Comparison of ENCODE assay signal across 19 cellular contexts in genomic region chr20:37193226-37193625, GRCh38. TPM values are rescaled to one million over a fixed set of nuclear protein-coding genes. Genes with fewer than 3 reads are reported as not detected.
DNase-seq lines count a peak whose midpoint lies in the region; ATAC-seq lines count a peak whose summit lies in the region.
"Had no signal": no experiment of that assay in that cellular context is flagged by ENCODE, and none has a peak within 500 bp of the region (broad histone marks: within the 10 kb centered on the region; RNA-seq: fewer than 3 reads in every experiment).

No MANE protein-coding gene starts in this region.

- intact Hi-C loops in head of caudate nucleus (cut with DNase I), result loop anchor here (10.0 kb wide), 1 partner anchor 192 kb away; no protein-coding TSS in a partner anchor

- CTCF ChIA-PET in T-cell (lab: Charles Lee), result no interaction called here

- no peak for DNase-seq in activated naive CD8-positive, alpha-beta T cell treated with anti-CD3 and anti-CD28 coated beads, Interleukin-2, amount 10 ng/mL, durations not matched to agents 7 days and 5 days
- DNase-seq in activated naive CD8-positive, alpha-beta T cell treated with anti-CD3 and anti-CD28 coated beads, Interleukin-2, amount 50 U/mL, for 24 hours, result no peak
- no peak for DNase-seq in T-cell
- peak in 23 of 42 donors; percentile 11 to 81 (median 42) for DNase-seq in head of caudate nucleus
- DNase-seq in stimulated activated CD4-positive, alpha-beta T cell treated with anti-CD3 and anti-CD28 coated beads, Interleukin-2, amount 100 ng/mL, for 24 hours, result no peak
- no peak for DNase-seq in NCI-H2081 treated with DMSO at 0.1 percent for 48 hours (lab: John Stamatoyannopoulos, UW)
- DNase-seq: Caco-2; DND-41; effector CD4-positive, alpha-beta T cell; H7; KG1; natural killer cell; NCI-H187 treated with DMSO at 0.1 percent for 48 hours; SHP77 had no signal

- H3K4me1 Mint-ChIP-seq in activated naive CD8-positive, alpha-beta T cell treated with anti-CD3 and anti-CD28 coated beads, Interleukin-2, amount 10 ng/mL, durations not matched to agents 7 days and 5 days, result peaks cover 53% of the 10 kb centered on the region
- H3K4me1 Mint-ChIP-seq in activated naive CD8-positive, alpha-beta T cell treated with anti-CD3 and anti-CD28 coated beads, Interleukin-2, amount 50 U/mL, for 24 hours, result peaks cover 66% of the 10 kb centered on the region
- H3K4me1 Mint-ChIP-seq in T-cell, result peaks cover 77 to 79% (median 79%) of the 10 kb centered on the region in 3 donors

- no peak for ATAC-seq in activated naive CD8-positive, alpha-beta T cell treated with anti-CD3 and anti-CD28 coated beads, Interleukin-2, amount 10 ng/mL, durations not matched to agents 7 days and 5 days (ENCODE audit: low read depth)
- no peak for ATAC-seq in activated naive CD8-positive, alpha-beta T cell treated with anti-CD3 and anti-CD28 coated beads, Interleukin-2, amount 50 U/mL, for 24 hours
- ATAC-seq in T-cell (replicated peaks in 1 of 4), result no peak
- no peak for ATAC-seq in GM18858 (IDR thresholded peaks at IDR 0.05; ENCODE audit: unreplicated experiment)
- ATAC-seq: esophagus mucosa; natural killer cell; stimulated activated memory B cell treated with anti-CD40 and anti-IgM and Interleukin-4, amounts not matched to agents 10 μg/mL and 1 μg/mL and 100 μg/mL, for 72 hours had no signal

- POLR2A ChIA-PET in activated naive CD8-positive, alpha-beta T cell treated with anti-CD3 and anti-CD28 coated beads, Interleukin-2, amount 10 ng/mL, durations not matched to agents 7 days and 5 days (lab: Charles Lee), result interaction anchor here (2.8 kb wide), 1 partner anchor 14 kb away, joined by 9 read pairs; the partner anchor contains the start of genes MROH8 and RPN2
- POLR2A ChIA-PET in T-cell (lab: Charles Lee), result no interaction called here

- H3K9me3 Mint-ChIP-seq in activated naive CD8-positive, alpha-beta T cell treated with anti-CD3 and anti-CD28 coated beads, Interleukin-2, amount 10 ng/mL, durations not matched to agents 7 days and 5 days, result no peaks in the 10 kb centered on the region
- H3K9me3 Mint-ChIP-seq in activated naive CD8-positive, alpha-beta T cell treated with anti-CD3 and anti-CD28 coated beads, Interleukin-2, amount 50 U/mL, for 24 hours, result no peaks in the 10 kb centered on the region
- no peaks in the 10 kb centered on the region for H3K9me3 Mint-ChIP-seq in T-cell
- H3K9me3 Mint-ChIP-seq: memory B cell; natural killer cell; stimulated activated memory B cell treated with anti-CD40 and anti-IgM and Interleukin-4, amounts not matched to agents 10 μg/mL and 1 μg/mL and 100 μg/mL, for 72 hours had no signal

- no peaks in the 10 kb centered on the region for H3K27me3 Mint-ChIP-seq in activated naive CD8-positive, alpha-beta T cell treated with anti-CD3 and anti-CD28 coated beads, Interleukin-2, amount 10 ng/mL, durations not matched to agents 7 days and 5 days
- no peaks in the 10 kb centered on the region for H3K27me3 Mint-ChIP-seq in activated naive CD8-positive, alpha-beta T cell treated with anti-CD3 and anti-CD28 coated beads, Interleukin-2, amount 50 U/mL, for 24 hours
- H3K27me3 Mint-ChIP-seq in T-cell, result no peaks in the 10 kb centered on the region
- H3K27me3 Mint-ChIP-seq: memory B cell; stimulated activated memory B cell treated with anti-CD40 and anti-IgM and Interleukin-4, amounts not matched to agents 10 μg/mL and 1 μg/mL and 100 μg/mL, for 72 hours had no signal

- H3K36me3 Mint-ChIP-seq in activated naive CD8-positive, alpha-beta T cell treated with anti-CD3 and anti-CD28 coated beads, Interleukin-2, amount 10 ng/mL, durations not matched to agents 7 days and 5 days, result peaks cover 28% of the 10 kb centered on the region
- H3K36me3 Mint-ChIP-seq in activated naive CD8-positive, alpha-beta T cell treated with anti-CD3 and anti-CD28 coated beads, Interleukin-2, amount 50 U/mL, for 24 hours (ENCODE audit: low read depth), result peaks cover 53% of the 10 kb centered on the region
- H3K36me3 Mint-ChIP-seq in T-cell, result peaks cover 27% of the 10 kb centered on the region
- H3K36me3 Mint-ChIP-seq: natural killer cell had no signal

- peak overlapping the region; percentile 53 for H3K27ac Mint-ChIP-seq in activated naive CD8-positive, alpha-beta T cell treated with anti-CD3 and anti-CD28 coated beads, Interleukin-2, amount 10 ng/mL, durations not matched to agents 7 days and 5 days
- no peak overlapping the region for H3K27ac Mint-ChIP-seq in activated naive CD8-positive, alpha-beta T cell treated with anti-CD3 and anti-CD28 coated beads, Interleukin-2, amount 50 U/mL, for 24 hours
- peak overlapping the region; percentile 76 to 96 for H3K27ac Mint-ChIP-seq in T-cell
- H3K27ac Mint-ChIP-seq: memory B cell; stimulated activated memory B cell treated with anti-CD40 and anti-IgM and Interleukin-4, amounts not matched to agents 10 μg/mL and 1 μg/mL and 100 μg/mL, for 72 hours had no signal

- H3K4me3 Mint-ChIP-seq in activated naive CD8-positive, alpha-beta T cell treated with anti-CD3 and anti-CD28 coated beads, Interleukin-2, amount 10 ng/mL, durations not matched to agents 7 days and 5 days, result no peak overlapping the region
- H3K4me3 Mint-ChIP-seq in activated naive CD8-positive, alpha-beta T cell treated with anti-CD3 and anti-CD28 coated beads, Interleukin-2, amount 50 U/mL, for 24 hours, result no peak overlapping the region
- peak overlapping the region in 1 of 3 donors; percentile 61 for H3K4me3 Mint-ChIP-seq in T-cell
- H3K4me3 Mint-ChIP-seq: memory B cell; natural killer cell; stimulated activated memory B cell treated with anti-CD40 and anti-IgM and Interleukin-4, amounts not matched to agents 10 μg/mL and 1 μg/mL and 100 μg/mL, for 72 hours had no signal

RNA-seq across cellular contexts. Expression of gene MROH8, which starts 13.9 kb away (rescaled TPM):
- 1 to 10 TPM; 2.0 to 2.5 TPM for total RNA-seq in activated naive CD8-positive, alpha-beta T cell treated with anti-CD3 and anti-CD28 coated beads, Interleukin-2, amount 10 ng/mL, durations not matched to agents 7 days and 5 days
- 1 to 10 TPM in 4 of 5 donors, under 1 TPM in 1; 0.70 to 2.5 (median 1.5) TPM for total RNA-seq in T-cell
- total RNA-seq: HT-29 had no signal

RNA-seq across cellular contexts. Expression of gene RPN2, which starts 14.1 kb away (rescaled TPM):
- total RNA-seq in activated naive CD8-positive, alpha-beta T cell treated with anti-CD3 and anti-CD28 coated beads, Interleukin-2, amount 10 ng/mL, durations not matched to agents 7 days and 5 days, result 100 to 1,000 TPM; 126 to 135 TPM
- 100 to 1,000 TPM in 4 of 5 donors, 10 to 100 TPM in 1; 88.8 to 130 (median 121) TPM for total RNA-seq in T-cell

Comparison
In these comparisons a context has a peak if more than half of its experiments do, and no peak if none do; other contexts are left out.
1. DNase-seq: peak in head of caudate nucleus (23 of 42); none in activated naive CD8-positive, alpha-beta T cell treated with anti-CD3 and anti-CD28 coated beads, Interleukin-2, amount 10 ng/mL, durations not matched to agents 7 days and 5 days (single experiment), activated naive CD8-positive, alpha-beta T cell treated with anti-CD3 and anti-CD28 coated beads, Interleukin-2, amount 50 U/mL, for 24 hours (single experiment), T-cell (0 of 34), stimulated activated CD4-positive, alpha-beta T cell treated with anti-CD3 and anti-CD28 coated beads, Interleukin-2, amount 100 ng/mL, for 24 hours (0 of 2) and NCI-H2081 treated with DMSO at 0.1 percent for 48 hours (single experiment).